In the genomic region with DNA sequence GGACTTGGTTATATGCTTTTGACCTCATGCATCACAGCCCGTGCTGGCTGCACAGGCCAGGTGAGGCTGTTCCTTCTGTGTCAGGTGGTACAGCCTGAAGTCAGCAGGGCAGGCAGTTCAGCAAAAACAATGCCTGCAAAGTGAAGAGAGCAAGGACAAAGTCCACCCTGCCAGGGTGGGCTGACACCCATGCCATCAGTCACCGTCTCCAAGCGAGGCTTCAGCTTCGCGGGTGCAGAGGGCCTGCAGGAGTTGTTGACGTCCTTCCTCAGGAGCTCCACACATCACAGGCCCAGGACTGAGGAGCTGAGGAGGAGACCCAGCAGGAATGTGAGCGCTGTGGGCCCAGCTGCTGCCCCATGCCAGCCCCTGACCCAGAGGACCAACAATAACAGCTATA, we compare ENCODE assay signal across 34 cellular contexts.
"Had no signal": no experiment of that assay in that cellular context is flagged by ENCODE, and none has a peak within 500 bp of the region (broad histone marks: within the 10 kb centered on the region; RNA-seq: fewer than 3 reads in every experiment).

No MANE protein-coding gene starts in this region.

- H3K4me3 Mint-ChIP-seq: activated naive CD4-positive, alpha-beta T cell treated with anti-CD3 and anti-CD28 coated beads, Interleukin-2, amount 10 ng/mL, durations not matched to agents 7 days and 5 days; activated naive CD8-positive, alpha-beta T cell treated with anti-CD3 and anti-CD28 coated beads, Interleukin-2, amount 10 ng/mL, durations not matched to agents 7 days and 5 days; immature natural killer cell; natural killer cell treated with Interleukin-12 subunit alpha and Interleukin-12 subunit beta and Interleukin-15 and Interleukin-18, amount 100 ng/mL, for 72 hours; stimulated activated naive CD8-positive, alpha-beta T cell treated with anti-CD3 and anti-CD28 coated beads, Interleukin-15, Interleukin-2, amounts not matched to agents 100 ng/mL and 50 ng/mL, for 24 hours; T-helper 1 cell treated with Interleukin-12 subunit alpha and Interleukin-12 subunit beta and Interleukin-4 antibody, amounts not matched to agents 30 μg/mL and 1 μg/mL, for 36 hours had no signal

- H3K27ac ChIP-seq: pancreas, psoas muscle, right atrium auricular region, SK-N-MC, tibial artery, WERI-Rb-1 had no signal

- H3K27me3 Mint-ChIP-seq: activated naive CD8-positive, alpha-beta T cell treated with anti-CD3 and anti-CD28 coated beads, Interleukin-2, amount 10 ng/mL, durations not matched to agents 7 days and 5 days had no signal

- H3K27me3 ChIP-seq: heart left ventricle, left lung, pancreas, right atrium auricular region, spleen, tibial artery had no signal

- H3K4me1 ChIP-seq: pancreas, psoas muscle, tibial artery had no signal

- H3K36me3 ChIP-seq: left lung, pancreas, right atrium auricular region, spleen had no signal

- ATAC-seq: activated CD4-positive, CD25-positive, alpha-beta regulatory T cell treated with anti-CD3 and anti-CD28 coated beads, Interleukin-2, amount 50 U/mL, for 24 hours; esophagus mucosa; heart left ventricle; left lung; natural killer cell treated with Interleukin-12 subunit alpha and Interleukin-12 subunit beta and Interleukin-15 and Interleukin-18, amount 100 ng/mL, for 72 hours; pancreas; psoas muscle had no signal

- H3K36me3 Mint-ChIP-seq: activated naive CD4-positive, alpha-beta T cell treated with anti-CD3 and anti-CD28 coated beads, Interleukin-2, amount 10 ng/mL, durations not matched to agents 7 days and 5 days; activated naive CD8-positive, alpha-beta T cell treated with anti-CD3 and anti-CD28 coated beads, Interleukin-2, amount 10 ng/mL, durations not matched to agents 7 days and 5 days; immature natural killer cell; natural killer cell treated with Interleukin-12 subunit alpha and Interleukin-12 subunit beta and Interleukin-15 and Interleukin-18, amount 100 ng/mL, for 72 hours had no signal

- FAIRE-seq: astrocyte, pancreas, TTC549 had no signal

- H3K9me3 Mint-ChIP-seq: activated naive CD4-positive, alpha-beta T cell treated with anti-CD3 and anti-CD28 coated beads, Interleukin-2, amount 10 ng/mL, durations not matched to agents 7 days and 5 days; activated naive CD8-positive, alpha-beta T cell treated with anti-CD3 and anti-CD28 coated beads, Interleukin-2, amount 10 ng/mL, durations not matched to agents 7 days and 5 days; immature natural killer cell; natural killer cell treated with Interleukin-12 subunit alpha and Interleukin-12 subunit beta and Interleukin-15 and Interleukin-18, amount 100 ng/mL, for 72 hours; stimulated activated naive CD8-positive, alpha-beta T cell treated with anti-CD3 and anti-CD28 coated beads, Interleukin-15, Interleukin-2, amounts not matched to agents 100 ng/mL and 50 ng/mL, for 24 hours; T-helper 1 cell treated with Interleukin-12 subunit alpha and Interleukin-12 subunit beta and Interleukin-4 antibody, amounts not matched to agents 30 μg/mL and 1 μg/mL, for 36 hours had no signal

- H3K4me3 ChIP-seq: heart left ventricle, left lung, lung, pancreas, psoas muscle, right atrium auricular region, SK-N-MC, spleen, tibial artery had no signal

- H3K27ac Mint-ChIP-seq: activated naive CD4-positive, alpha-beta T cell treated with anti-CD3 and anti-CD28 coated beads, Interleukin-2, amount 10 ng/mL, durations not matched to agents 7 days and 5 days; activated naive CD8-positive, alpha-beta T cell treated with anti-CD3 and anti-CD28 coated beads, Interleukin-2, amount 10 ng/mL, durations not matched to agents 7 days and 5 days; immature natural killer cell; natural killer cell treated with Interleukin-12 subunit alpha and Interleukin-12 subunit beta and Interleukin-15 and Interleukin-18, amount 100 ng/mL, for 72 hours; stimulated activated naive CD8-positive, alpha-beta T cell treated with anti-CD3 and anti-CD28 coated beads, Interleukin-15, Interleukin-2, amounts not matched to agents 100 ng/mL and 50 ng/mL, for 24 hours; T-helper 1 cell treated with Interleukin-12 subunit alpha and Interleukin-12 subunit beta and Interleukin-4 antibody, amounts not matched to agents 30 μg/mL and 1 μg/mL, for 36 hours had no signal

- DNase-seq: activated CD4-positive, alpha-beta T cell treated with anti-CD3 and anti-CD28 coated beads for 48 hours; activated CD4-positive, alpha-beta T cell treated with anti-CD3 and anti-CD28 coated beads, Interleukin-2, amount 50 U/mL, for 48 hours; activated CD8-positive, alpha-beta memory T cell treated with anti-CD3 and anti-CD28 coated beads for 24 hours; activated effector memory CD4-positive, alpha-beta T cell treated with Interleukin-2 at 50 U/mL for 16 hours; activated naive CD4-positive, alpha-beta T cell treated with anti-CD3 and anti-CD28 coated beads, Interleukin-2, amount 10 ng/mL, durations not matched to agents 7 days and 5 days; activated naive CD8-positive, alpha-beta T cell treated with anti-CD3 and anti-CD28 coated beads, Interleukin-2, amount 10 ng/mL, durations not matched to agents 7 days and 5 days; central memory CD4-positive, alpha-beta T cell; dermis blood vessel endothelial cell; effector CD8-positive, alpha-beta T cell; foreskin fibroblast; heart left ventricle; hypothalamus; immature natural killer cell; left lung; mesendoderm; nucleus accumbens; pancreas; psoas muscle; spleen; stimulated activated CD4-positive, alpha-beta T cell treated with anti-CD3 and anti-CD28 coated beads, Interleukin-2, amount 100 ng/mL, for 48 hours; SW 1271; T-helper 9 cell; tibial artery; WERI-Rb-1 had no signal

- H3K9me3 ChIP-seq: heart left ventricle, left lung, pancreas, psoas muscle, right atrium auricular region, spleen, tibial artery had no signal
